Comparison of ENCODE assay signal across 1 cellular context in the genomic region with DNA sequence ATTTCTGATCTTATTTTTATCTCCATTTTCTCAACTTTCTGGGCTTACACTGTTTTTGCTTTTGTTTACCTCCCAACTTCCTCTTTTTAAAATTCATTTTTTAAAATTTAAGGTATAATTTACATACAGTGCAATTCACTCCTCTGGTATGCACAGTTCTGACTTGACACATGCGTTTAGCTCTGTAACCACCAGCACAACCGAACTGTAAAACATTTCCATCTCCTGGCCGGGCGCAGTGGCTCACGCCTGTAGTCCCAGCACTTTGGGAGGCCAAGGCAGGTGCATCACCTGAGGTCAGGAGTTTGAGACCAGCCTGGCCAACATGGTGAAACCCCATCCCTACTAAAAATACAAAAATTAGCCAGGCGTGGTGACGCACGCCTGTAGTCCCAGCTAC. TPM values are rescaled to one million over a fixed set of nuclear protein-coding genes. Genes with fewer than 3 reads are reported as not detected.
"Had no signal": no experiment of that assay in that cellular context is flagged by ENCODE, and none has a peak within 500 bp of the region (broad histone marks: within the 10 kb centered on the region; RNA-seq: fewer than 3 reads in every experiment).

No MANE protein-coding gene starts in this region.

RNA-seq across cellular contexts. Expression of a gene that starts 16.2 kb away (rescaled TPM):
- polyA plus RNA-seq: keratinocyte had no signal
